Comparison of ENCODE assay signal across 12 cellular contexts in genomic region chr9:38445154-38446043, GRCh38. TPM values are rescaled to one million over a fixed set of nuclear protein-coding genes. Genes with fewer than 3 reads are reported as not detected.
A peak's percentile ranks its signal among the peaks of the same experiment; 100 is the strongest.
DNase-seq lines count a peak whose midpoint lies in the region; ATAC-seq and TF ChIP-seq lines count a peak whose summit lies in the region.
"Had no signal": no experiment of that assay in that cellular context is flagged by ENCODE, and none has a peak within 500 bp of the region (broad histone marks: within the 10 kb centered on the region; RNA-seq: fewer than 3 reads in every experiment).

No MANE protein-coding gene starts in this region.

- no peaks in the 10 kb centered on the region for H3K4me1 ChIP-seq in esophagus squamous epithelium
- no peaks in the 10 kb centered on the region for H3K4me1 ChIP-seq in body of pancreas

- H3K27me3 ChIP-seq in esophagus squamous epithelium (peaks cover 0 to 31% (median 0%) of the 10 kb centered on the region in 4 donors), body of pancreas (no peaks in the 10 kb centered on the region), dorsolateral prefrontal cortex (no peaks in the 10 kb centered on the region)

- no peak for TF ChIP-seq CTCF in esophagus squamous epithelium (IDR thresholded peaks at IDR 0.05)
- no peak for TF ChIP-seq CTCF in body of pancreas (IDR thresholded peaks at IDR 0.05)
- TF ChIP-seq CTCF in dorsolateral prefrontal cortex (IDR thresholded peaks at IDR 0.05 in 54 of 56, conservative IDR thresholded peaks at IDR 0.05 in 2 of 56; ENCODE audit: low read depth in 1 of 56, partially characterized antibody in 56 of 56) = no peak

- no peak overlapping the region for H3K27ac Mint-ChIP-seq in stimulated activated memory B cell treated with anti-CD40 and anti-IgM and Interleukin-4, amounts not matched to agents 10 μg/mL and 1 μg/mL and 100 μg/mL, for 72 hours

- H3K4me3 Mint-ChIP-seq in stimulated activated memory B cell treated with anti-CD40 and anti-IgM and Interleukin-4, amounts not matched to agents 10 μg/mL and 1 μg/mL and 100 μg/mL, for 72 hours = no peak overlapping the region

- H3K27ac ChIP-seq in esophagus squamous epithelium (no peak overlapping the region), body of pancreas (no peak overlapping the region), dorsolateral prefrontal cortex (no peak overlapping the region)

- intact Hi-C loops in esophagus squamous epithelium (cut with DNase I) (no loop called here), body of pancreas (cut with DNase I) (no loop called here), dorsolateral prefrontal cortex (cut with DNase I) (loop anchor here in 1 of 2 donors (10.0 kb wide), 1 partner anchor 59 kb away; no protein-coding TSS in a partner anchor)

- TF ChIP-seq POLR2A in esophagus squamous epithelium (IDR thresholded peaks at IDR 0.05) (no peak), body of pancreas (IDR thresholded peaks at IDR 0.05) (no peak)

- no peaks in the 10 kb centered on the region for H3K36me3 Mint-ChIP-seq in stimulated activated memory B cell treated with anti-CD40 and anti-IgM and Interleukin-4, amounts not matched to agents 10 μg/mL and 1 μg/mL and 100 μg/mL, for 72 hours

- H3K36me3 ChIP-seq in esophagus squamous epithelium (no peaks in the 10 kb centered on the region), body of pancreas (replicated peaks in 1 of 2; ENCODE audit: insufficient read depth in 1 of 2, low read depth in 2 of 2) (no peaks in the 10 kb centered on the region)

- peaks cover 4% of the 10 kb centered on the region for H3K9me3 Mint-ChIP-seq in stimulated activated memory B cell treated with anti-CD40 and anti-IgM and Interleukin-4, amounts not matched to agents 10 μg/mL and 1 μg/mL and 100 μg/mL, for 72 hours

- peaks cover 71% of the 10 kb centered on the region for H3K27me3 Mint-ChIP-seq in stimulated activated memory B cell treated with anti-CD40 and anti-IgM and Interleukin-4, amounts not matched to agents 10 μg/mL and 1 μg/mL and 100 μg/mL, for 72 hours

- 65 to 66% methylated on average over 10 to 11 of the region's 11 CpGs for WGBS in esophagus squamous epithelium, 2 donors
- 57 to 72% methylated on average over 11 of the region's 11 CpGs for WGBS in body of pancreas, 2 donors

- ATAC-seq in GM19043 (IDR thresholded peaks at IDR 0.05; ENCODE audit: low read depth, unreplicated experiment) = peak; percentile 95
- peak; percentile 93 for ATAC-seq in HG02623 (IDR thresholded peaks at IDR 0.05; ENCODE audit: unreplicated experiment)
- peak; percentile 85 for ATAC-seq in HG03521 (IDR thresholded peaks at IDR 0.05; ENCODE audit: unreplicated experiment)
- ATAC-seq in stimulated activated memory B cell treated with anti-CD40 and anti-IgM and Interleukin-4, amounts not matched to agents 10 μg/mL and 1 μg/mL and 100 μg/mL, for 72 hours = peak; percentile 69
- no peak for ATAC-seq in body of pancreas

- no peak for DNase-seq in NCI-H1105 treated with DMSO at 0.1 percent for 48 hours (lab: John Stamatoyannopoulos, UW)
- DNase-seq in esophagus squamous epithelium (lab: John Stamatoyannopoulos, UW) = no peak
- DNase-seq in body of pancreas = no peak
- no peak for DNase-seq in dorsolateral prefrontal cortex
- DNase-seq: DMS79; NCI-H187 treated with DMSO at 0.1 percent for 48 hours; Right ventricle myocardium superior; stimulated activated CD4-positive, alpha-beta T cell treated with anti-CD3 and anti-CD28 coated beads, Interleukin-4, amount 100 ng/mL, for 4 hours had no signal

- peaks cover 9% of the 10 kb centered on the region for H3K4me1 Mint-ChIP-seq in stimulated activated memory B cell treated with anti-CD40 and anti-IgM and Interleukin-4, amounts not matched to agents 10 μg/mL and 1 μg/mL and 100 μg/mL, for 72 hours

- H3K4me3 ChIP-seq in esophagus squamous epithelium (no peak overlapping the region), body of pancreas (no peak overlapping the region), dorsolateral prefrontal cortex (no peak overlapping the region)

- H3K9me3 ChIP-seq in esophagus squamous epithelium = no peaks in the 10 kb centered on the region
- no peaks in the 10 kb centered on the region for H3K9me3 ChIP-seq in body of pancreas

RNA-seq across cellular contexts. Expression of gene IGFBPL1, which starts 21.1 kb away (rescaled TPM):
- total RNA-seq in esophagus squamous epithelium (not detected), body of pancreas (1 to 10 TPM; 2.3 to 3.3 TPM), dorsolateral prefrontal cortex (1 to 10 TPM in 97 of 120 experiments, under 1 TPM in 21, not detected in 2; 0.45 to 4.4 (median 1.7) TPM)
- total RNA-seq: Right ventricle myocardium superior had no signal

RNA-seq across cellular contexts. Expression of gene ALDH1B1, which starts 52.9 kb away (rescaled TPM):
- 10 to 100 TPM in 2 of 4 donors, 1 to 10 TPM in 2; 1.6 to 23.7 (median 7.7) TPM for total RNA-seq in esophagus squamous epithelium
- 10 to 100 TPM; 11.7 to 17.5 TPM for total RNA-seq in body of pancreas
- 10 to 100 TPM in 49 of 120 experiments, 1 to 10 TPM in 71; 5.5 to 19.4 (median 9.7) TPM for total RNA-seq in dorsolateral prefrontal cortex
